Comparison of ENCODE assay signal across 1 cellular context in genomic region chr5:54312499-54312898, GRCh38.
TF ChIP-seq lines count a peak whose summit lies in the region.

No MANE protein-coding gene starts in this region.

TF ChIP-seq in GM23338, 12 proteins besides CTCF, POLR2A, EP300 and RAD21:
- TF ChIP-seq ZNF462 (CRISPR knock-in tag; IDR thresholded peaks at IDR 0.05) (no peak), ZNF331 (CRISPR knock-in tag; IDR thresholded peaks at IDR 0.05; ENCODE audit: low read depth) (no peak), CREB1 (CRISPR knock-in tag; IDR thresholded peaks at IDR 0.05; ENCODE audit: low read depth) (no peak), JUNB (IDR thresholded peaks at IDR 0.05; ENCODE audit: unreplicated experiment) (no peak), NANOG (IDR thresholded peaks at IDR 0.05; ENCODE audit: borderline replicate concordance) (no peak), STAT1 (IDR thresholded peaks at IDR 0.05; ENCODE audit: unreplicated experiment) (no peak), EZH2 (IDR thresholded peaks at IDR 0.05; ENCODE audit: low read depth, unreplicated experiment) (no peak), ETS1 (IDR thresholded peaks at IDR 0.05) (no peak), ZNF114 (CRISPR knock-in tag; IDR thresholded peaks at IDR 0.05) (no peak), EZH2phosphoT487 (IDR thresholded peaks at IDR 0.05; ENCODE audit: unreplicated experiment) (no peak), POLR2AphosphoS5 (IDR thresholded peaks at IDR 0.05; ENCODE audit: low read depth) (no peak)
- TF ChIP-seq, protein P1, sequence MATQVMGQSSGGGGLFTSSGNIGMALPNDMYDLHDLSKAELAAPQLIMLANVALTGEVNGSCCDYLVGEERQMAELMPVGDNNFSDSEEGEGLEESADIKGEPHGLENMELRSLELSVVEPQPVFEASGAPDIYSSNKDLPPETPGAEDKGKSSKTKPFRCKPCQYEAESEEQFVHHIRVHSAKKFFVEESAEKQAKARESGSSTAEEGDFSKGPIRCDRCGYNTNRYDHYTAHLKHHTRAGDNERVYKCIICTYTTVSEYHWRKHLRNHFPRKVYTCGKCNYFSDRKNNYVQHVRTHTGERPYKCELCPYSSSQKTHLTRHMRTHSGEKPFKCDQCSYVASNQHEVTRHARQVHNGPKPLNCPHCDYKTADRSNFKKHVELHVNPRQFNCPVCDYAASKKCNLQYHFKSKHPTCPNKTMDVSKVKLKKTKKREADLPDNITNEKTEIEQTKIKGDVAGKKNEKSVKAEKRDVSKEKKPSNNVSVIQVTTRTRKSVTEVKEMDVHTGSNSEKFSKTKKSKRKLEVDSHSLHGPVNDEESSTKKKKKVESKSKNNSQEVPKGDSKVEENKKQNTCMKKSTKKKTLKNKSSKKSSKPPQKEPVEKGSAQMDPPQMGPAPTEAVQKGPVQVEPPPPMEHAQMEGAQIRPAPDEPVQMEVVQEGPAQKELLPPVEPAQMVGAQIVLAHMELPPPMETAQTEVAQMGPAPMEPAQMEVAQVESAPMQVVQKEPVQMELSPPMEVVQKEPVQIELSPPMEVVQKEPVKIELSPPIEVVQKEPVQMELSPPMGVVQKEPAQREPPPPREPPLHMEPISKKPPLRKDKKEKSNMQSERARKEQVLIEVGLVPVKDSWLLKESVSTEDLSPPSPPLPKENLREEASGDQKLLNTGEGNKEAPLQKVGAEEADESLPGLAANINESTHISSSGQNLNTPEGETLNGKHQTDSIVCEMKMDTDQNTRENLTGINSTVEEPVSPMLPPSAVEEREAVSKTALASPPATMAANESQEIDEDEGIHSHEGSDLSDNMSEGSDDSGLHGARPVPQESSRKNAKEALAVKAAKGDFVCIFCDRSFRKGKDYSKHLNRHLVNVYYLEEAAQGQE (IDR thresholded peaks at IDR 0.05; ENCODE audit: unreplicated experiment) = no peak
